26 cellular contexts compared by ENCODE assay signal in the genomic region with DNA sequence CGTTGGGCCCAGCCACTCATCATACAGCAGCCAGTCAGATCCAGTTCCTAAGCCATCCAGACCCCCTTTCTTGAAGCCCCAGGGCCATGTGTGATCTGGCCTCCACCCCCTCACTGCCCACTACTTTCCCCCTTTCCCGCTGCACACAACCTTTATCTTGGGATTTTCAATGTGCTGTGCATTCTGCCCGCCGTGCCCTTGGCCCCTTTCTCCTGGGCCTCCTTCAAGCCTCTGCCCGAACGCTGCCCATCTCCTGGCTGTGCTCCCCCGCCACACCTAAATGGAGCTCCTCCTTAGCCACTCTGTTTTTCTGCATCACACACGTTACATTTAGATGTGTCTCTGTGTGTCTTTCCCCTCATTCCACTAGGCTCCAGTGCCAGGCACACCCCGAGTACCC.
DNase-seq lines count a peak whose midpoint lies in the region; ATAC-seq, FAIRE-seq and TF ChIP-seq lines count a peak whose summit lies in the region.
"Had no signal": no experiment of that assay in that cellular context is flagged by ENCODE, and none has a peak within 500 bp of the region (broad histone marks: within the 10 kb centered on the region; RNA-seq: fewer than 3 reads in every experiment).

No MANE protein-coding gene starts in this region.

- in situ Hi-C loops in K562 (cut with MboI), result no loop called here

- POLR2A ChIA-PET in CD4-positive, alpha-beta T cell (lab: Charles Lee), result interaction anchor here (0.6 to 1.5 kb wide), 2 partner anchors 12 to 25 kb away, joined by 3 to 4 read pairs; no protein-coding TSS in a partner anchor
- POLR2A ChIA-PET in K562 (lab: Yijun Ruan, JAX), result interaction anchor here (1.0 to 1.9 kb wide), 3 partner anchors 10 to 47 kb away, joined by 3 to 7 read pairs (median 4); no protein-coding TSS in a partner anchor

- no peaks in the 10 kb centered on the region for H4K20me1 ChIP-seq in K562 (replicated peaks; ENCODE audit: control insufficient read depth, insufficient read depth, low read length)
- no peaks in the 10 kb centered on the region for H4K20me1 ChIP-seq in osteoblast (ENCODE audit: insufficient read depth, low read length)

- H3K4me2 ChIP-seq in K562 (ENCODE audit: insufficient read depth, low read length) (no peak overlapping the region), osteoblast (ENCODE audit: insufficient read depth, low read length) (no peak overlapping the region)
- H3K4me2 ChIP-seq: GM23338, SK-N-SH had no signal

- H3K9me3 Mint-ChIP-seq in activated naive CD4-positive, alpha-beta T cell treated with anti-CD3 and anti-CD28 coated beads for 36 hours, result peaks cover under 1% of the 10 kb centered on the region
- no peaks in the 10 kb centered on the region for H3K9me3 Mint-ChIP-seq in CD4-positive, alpha-beta T cell

- BruUV-seq in K562 (replicated peaks; lab: Mats Ljungman, UMichigan), result no TSS peak

- CTCF ChIA-PET in activated naive CD4-positive, alpha-beta T cell treated with anti-CD3 and anti-CD28 coated beads for 36 hours (lab: Charles Lee), result interaction anchor here (0.6 to 1.2 kb wide), 2 partner anchors 9 to 41 kb away, joined by 3 read pairs; no protein-coding TSS in a partner anchor
- CTCF ChIA-PET in CD4-positive, alpha-beta T cell (lab: Charles Lee), result no interaction called here
- CTCF ChIA-PET in K562 (lab: Yijun Ruan, JAX; ENCODE audit: low intra/inter-chr PET ratio), result no interaction called here

- H3K79me2 ChIP-seq in K562 (ENCODE audit: control insufficient read depth, insufficient read depth, low read length) (no peaks in the 10 kb centered on the region), osteoblast (ENCODE audit: insufficient read depth, low read length) (no peaks in the 10 kb centered on the region)

- peak overlapping the region; percentile 14 for H3K27ac Mint-ChIP-seq in activated naive CD4-positive, alpha-beta T cell treated with anti-CD3 and anti-CD28 coated beads for 36 hours
- H3K27ac Mint-ChIP-seq in CD4-positive, alpha-beta T cell, result peak overlapping the region; percentile 54
- H3K27ac Mint-ChIP-seq: CD14-positive monocyte, GM23338 had no signal

- H2AFZ ChIP-seq in K562 (ENCODE audit: low read depth, low read length) (no peak overlapping the region), osteoblast (ENCODE audit: low read length) (no peak overlapping the region)
- H2AFZ ChIP-seq: GM23338 had no signal

- H3K27me3 Mint-ChIP-seq in activated naive CD4-positive, alpha-beta T cell treated with anti-CD3 and anti-CD28 coated beads for 36 hours (ENCODE audit: low read depth), result no peaks in the 10 kb centered on the region
- H3K27me3 Mint-ChIP-seq in CD4-positive, alpha-beta T cell, result no peaks in the 10 kb centered on the region

- H3K36me3 Mint-ChIP-seq in activated naive CD4-positive, alpha-beta T cell treated with anti-CD3 and anti-CD28 coated beads for 36 hours (ENCODE audit: low read depth), result peaks cover 2% of the 10 kb centered on the region
- H3K36me3 Mint-ChIP-seq in CD4-positive, alpha-beta T cell (ENCODE audit: low read depth), result peaks cover 26% of the 10 kb centered on the region
- H3K36me3 Mint-ChIP-seq: CD14-positive monocyte had no signal

- DNase-seq in activated naive CD4-positive, alpha-beta T cell treated with anti-CD3 and anti-CD28 coated beads for 36 hours, result no peak
- no peak for DNase-seq in activated naive CD4-positive, alpha-beta T cell (lab: John Stamatoyannopoulos, UW)
- no peak for DNase-seq in CD4-positive, alpha-beta T cell
- DNase-seq in K562 (ENCODE audit: extremely low read depth in 1 of 4, low spot score in 3 of 4) (no peak), osteoblast (ENCODE audit: insufficient read length, low spot score, missing footprints) (peak; percentile 42), OCI-M1 (lab: John Stamatoyannopoulos, UW) (no peak), RCC 7860 (ENCODE audit: low spot score) (no peak)
- no peak for DNase-seq in central memory CD4-positive, alpha-beta T cell
- DNase-seq: 8988T, ACHN, BE2C, DMS53, HCEC 1CT, KG1, MM.1S, NCI-H1694, NCI-H2029 treated with DMSO at 0.1 percent for 48 hours, NCI-H226, NCI-H510A, SIG-M5, SK-N-SH had no signal

- intact Hi-C loops in activated naive CD4-positive, alpha-beta T cell treated with anti-CD3 and anti-CD28 coated beads for 36 hours (cut with micrococcal nuclease), result no loop called here
- intact Hi-C loops in CD4-positive, alpha-beta T cell (cut with DNase I, micrococcal nuclease), result no loop called here
- intact Hi-C loops in K562 (cut with micrococcal nuclease), result no loop called here

- no peak for TF ChIP-seq RAD21 in K562 (CRISPR knock-in tag; conservative IDR thresholded peaks at IDR 0.05 in 1 of 2, IDR thresholded peaks at IDR 0.05 in 1 of 2)

- no peak for TF ChIP-seq POLR2A in K562 (conservative IDR thresholded peaks at IDR 0.05)

- H3K27me3 ChIP-seq in CD4-positive, alpha-beta T cell (ENCODE audit: control insufficient read depth, insufficient read depth, low read length), result no peaks in the 10 kb centered on the region
- H3K27me3 ChIP-seq in K562 (ENCODE audit: control insufficient read depth in 2 of 2, insufficient read depth in 2 of 2, low read length in 2 of 2) (peaks cover 25 to 68% of the 10 kb centered on the region in 2 experiments), osteoblast (ENCODE audit: insufficient read depth, low read length) (peaks cover 33% of the 10 kb centered on the region)
- H3K27me3 ChIP-seq: BE2C had no signal

- H3K27ac ChIP-seq in CD4-positive, alpha-beta T cell (ENCODE audit: low read depth, low read length), result no peak overlapping the region
- no peak overlapping the region for H3K27ac ChIP-seq in K562 (ENCODE audit: extremely low read depth, low read depth, low read length)
- H3K27ac ChIP-seq in osteoblast (ENCODE audit: low read depth, low read length), result no peak overlapping the region

- no peaks in the 10 kb centered on the region for H3K9me1 ChIP-seq in K562 (ENCODE audit: control insufficient read depth, insufficient read depth, low read length)

- FAIRE-seq in K562 (lab: Jason Lieb, UNC), result no peak
- no peak for FAIRE-seq in RCC 7860 (lab: Jason Lieb, UNC)
- FAIRE-seq: D721Med, GM18507 had no signal

- H3K4me3 ChIP-seq in K562 (no peak overlapping the region), osteoblast (ENCODE audit: insufficient read depth, low read length) (no peak overlapping the region)
- H3K4me3 ChIP-seq: GM23338 had no signal

- no peak for TF ChIP-seq EP300 in K562 (IDR thresholded peaks at IDR 0.05; ENCODE audit: low read length)

- H3K4me1 ChIP-seq in K562 (replicated peaks in 1 of 2; ENCODE audit: control insufficient read depth in 2 of 2, insufficient read depth in 2 of 2, low read length in 2 of 2) (no peaks in the 10 kb centered on the region; a peak in 1 of 5 replicates), osteoblast (ENCODE audit: insufficient read depth, low read length) (no peaks in the 10 kb centered on the region)

- peaks cover 59% of the 10 kb centered on the region for H3K4me1 Mint-ChIP-seq in activated naive CD4-positive, alpha-beta T cell treated with anti-CD3 and anti-CD28 coated beads for 36 hours (ENCODE audit: low read depth)
- H3K4me1 Mint-ChIP-seq in CD4-positive, alpha-beta T cell (ENCODE audit: low read depth), result peaks cover 74% of the 10 kb centered on the region

- no peak overlapping the region for H3K4me3 Mint-ChIP-seq in activated naive CD4-positive, alpha-beta T cell treated with anti-CD3 and anti-CD28 coated beads for 36 hours
- H3K4me3 Mint-ChIP-seq in CD4-positive, alpha-beta T cell, result no peak overlapping the region
- H3K4me3 Mint-ChIP-seq: CD14-positive monocyte, GM23338 had no signal

- WGBS in K562 (ENCODE audit: insufficient coverage, low coverage, missing lambda C conversion rate), result 16% methylated on average over 9 of the region's 9 CpGs

- no peak overlapping the region for H3K9ac ChIP-seq in K562 (ENCODE audit: insufficient read depth in 1 of 2, low read depth in 2 of 2, low read length in 2 of 2)
- H3K9ac ChIP-seq: SK-N-SH had no signal

- no peaks in the 10 kb centered on the region for H3K9me3 ChIP-seq in CD4-positive, alpha-beta T cell (ENCODE audit: control insufficient read depth, low read length)
- no peaks in the 10 kb centered on the region for H3K9me3 ChIP-seq in K562 (replicated peaks; ENCODE audit: control insufficient read depth, insufficient read depth, low read depth, low read length)
- H3K9me3 ChIP-seq in osteoblast (ENCODE audit: low read depth, low read length), result peaks cover 1% of the 10 kb centered on the region
- H3K9me3 ChIP-seq: BE2C, SK-N-SH had no signal

- no peak for TF ChIP-seq CTCF in CD4-positive, alpha-beta T cell (IDR thresholded peaks at IDR 0.05)
- TF ChIP-seq CTCF in K562 (IDR thresholded peaks at IDR 0.05 in 2 of 3, conservative IDR thresholded peaks at IDR 0.05 in 1 of 3; ENCODE audit: insufficient read depth in 2 of 3, low read depth in 1 of 3, low read length in 3 of 3), result no peak
- no peak for TF ChIP-seq CTCF in osteoblast (IDR thresholded peaks at IDR 0.05; ENCODE audit: extremely low read depth, low read depth, low read length)

- no peak for ATAC-seq in CD4-positive, alpha-beta T cell (ENCODE audit: poor library complexity)
- ATAC-seq in K562, result no peak
- ATAC-seq: GM23338, Panc1 had no signal

- H3K36me3 ChIP-seq in K562 (ENCODE audit: control insufficient read depth, insufficient read depth, low read length) (no peaks in the 10 kb centered on the region), osteoblast (ENCODE audit: insufficient read depth, low read length) (no peaks in the 10 kb centered on the region)
- H3K36me3 ChIP-seq: BE2C had no signal

TF ChIP-seq in K562, 482 proteins besides CTCF, POLR2A, EP300 and RAD21:
- no peak for TF ChIP-seq PHF21A (IDR thresholded peaks at IDR 0.05; ENCODE audit: borderline replicate concordance, low read depth)
- 0 out of 2 replicates have a peak, but pooled peaks have one; percentile 42 for TF ChIP-seq ZNF24 (IDR thresholded peaks at IDR 0.05)
- TF ChIP-seq, protein P1, sequence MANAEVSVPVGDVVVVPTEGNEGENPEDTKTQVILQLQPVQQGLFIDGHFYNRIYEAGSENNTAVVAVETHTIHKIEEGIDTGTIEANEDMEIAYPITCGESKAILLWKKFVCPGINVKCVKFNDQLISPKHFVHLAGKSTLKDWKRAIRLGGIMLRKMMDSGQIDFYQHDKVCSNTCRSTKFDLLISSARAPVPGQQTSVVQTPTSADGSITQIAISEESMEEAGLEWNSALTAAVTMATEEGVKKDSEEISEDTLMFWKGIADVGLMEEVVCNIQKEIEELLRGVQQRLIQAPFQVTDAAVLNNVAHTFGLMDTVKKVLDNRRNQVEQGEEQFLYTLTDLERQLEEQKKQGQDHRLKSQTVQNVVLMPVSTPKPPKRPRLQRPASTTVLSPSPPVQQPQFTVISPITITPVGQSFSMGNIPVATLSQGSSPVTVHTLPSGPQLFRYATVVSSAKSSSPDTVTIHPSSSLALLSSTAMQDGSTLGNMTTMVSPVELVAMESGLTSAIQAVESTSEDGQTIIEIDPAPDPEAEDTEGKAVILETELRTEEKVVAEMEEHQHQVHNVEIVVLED (CRISPR knock-in tag; IDR thresholded peaks at IDR 0.05), result no peak
